Comparison of ENCODE assay signal across 10 cellular contexts in the genomic region with DNA sequence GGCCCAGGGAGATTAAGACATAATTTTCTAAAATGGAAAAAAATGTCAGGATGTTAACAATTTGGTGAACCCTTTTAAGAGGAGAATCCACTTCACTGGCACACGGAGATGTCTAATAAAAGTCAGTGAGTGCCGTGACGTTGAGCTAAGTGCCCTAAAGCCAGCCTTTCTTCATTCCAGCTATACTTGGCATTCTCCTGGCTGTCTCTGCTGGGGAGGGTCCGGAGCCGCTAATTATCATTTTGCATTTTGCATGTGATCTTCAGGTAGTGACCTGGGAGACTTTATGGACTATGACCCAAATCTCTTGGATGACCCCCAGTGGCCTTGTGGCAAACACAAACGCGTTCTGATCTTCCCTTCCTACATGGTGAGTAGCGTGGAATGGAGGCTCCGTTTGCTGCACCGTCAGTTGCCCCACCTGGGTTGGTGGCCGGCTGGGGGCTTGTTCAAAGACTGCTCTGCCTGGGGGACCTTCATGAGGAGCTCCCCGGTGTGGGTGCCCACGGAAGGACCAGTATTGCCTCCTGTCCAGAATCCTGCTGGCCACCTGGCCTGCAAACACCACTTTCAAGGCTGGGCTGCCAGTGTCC.
DNase-seq lines count a peak whose midpoint lies in the region; ATAC-seq, FAIRE-seq and TF ChIP-seq lines count a peak whose summit lies in the region.
"Had no signal": no experiment of that assay in that cellular context is flagged by ENCODE, and none has a peak within 500 bp of the region (broad histone marks: within the 10 kb centered on the region; RNA-seq: fewer than 3 reads in every experiment).

No MANE protein-coding gene starts in this region.

- no peak for FAIRE-seq in H1 (lab: Jason Lieb, UNC)
- FAIRE-seq: islet of Langerhans had no signal

- H3K23ac ChIP-seq in H1 (ENCODE audit: insufficient read length) = no peak overlapping the region

- H3K4me3 ChIP-seq in BLaER1 (no peak overlapping the region), Karpas-422 (ENCODE audit: low read length) (peak overlapping the region; percentile 31; the same call in 1 of the 2 replicates), H1 (ENCODE audit: extremely low read depth in 1 of 4, insufficient read depth in 2 of 4, low read depth in 3 of 4, low read length in 4 of 4) (no peak overlapping the region)

- no peak for TF ChIP-seq CTCF in H1 (IDR thresholded peaks at IDR 0.05; ENCODE audit: control extremely low read depth in 1 of 3, insufficient read depth in 1 of 3, low read depth in 1 of 3, low read length in 3 of 3)
- no peak for TF ChIP-seq CTCF in osteocyte (IDR thresholded peaks at IDR 0.05)

- no peak overlapping the region for H3K56ac ChIP-seq in H1 (replicated peaks; ENCODE audit: insufficient read length, low read depth, low read length)

- H3K9ac ChIP-seq in BLaER1 = peak overlapping the region; percentile 56
- H3K9ac ChIP-seq in Karpas-422 (ENCODE audit: low read length) = peak overlapping the region; percentile 47
- no peak overlapping the region for H3K9ac ChIP-seq in H1 (replicated peaks in 1 of 4; ENCODE audit: extremely low read depth in 1 of 4, low read depth in 3 of 4, low read length in 3 of 4)

- H2BK12ac ChIP-seq in H1 (ENCODE audit: low read depth, low read length) = no peak overlapping the region

- no peaks in the 10 kb centered on the region; the same call in 1 of the 2 replicates for H3K79me1 ChIP-seq in H1 (ENCODE audit: low read depth, low read length)

- H3K79me2 ChIP-seq in Karpas-422 (ENCODE audit: low read length) (no peaks in the 10 kb centered on the region), H1 (ENCODE audit: control insufficient read depth in 1 of 2, insufficient read depth in 2 of 2, low read length in 2 of 2) (no peaks in the 10 kb centered on the region)

- H3K27ac ChIP-seq in BLaER1 (peak overlapping the region; percentile 63), Karpas-422 (ENCODE audit: low read length) (peak overlapping the region; percentile 6; the same call in 1 of the 2 replicates), H1 (ENCODE audit: low read depth, low read length) (no peak overlapping the region)

- H3K14ac ChIP-seq in H1 (ENCODE audit: insufficient read length) = no peak overlapping the region

- H4K8ac ChIP-seq in H1 (ENCODE audit: extremely low read depth, insufficient read depth, low read length) = peak overlapping the region; percentile 17

- H3K36me3 ChIP-seq in BLaER1 (no peaks in the 10 kb centered on the region), Karpas-422 (ENCODE audit: insufficient read depth, low read length) (no peaks in the 10 kb centered on the region), H1 (ENCODE audit: control insufficient read depth in 2 of 4, insufficient read depth in 4 of 4, low read length in 3 of 4) (peaks cover 0 to 18% (median 10%) of the 10 kb centered on the region in 4 experiments; a peak in 6 of 8 replicates)

- no peaks in the 10 kb centered on the region for H3K9me3 Mint-ChIP-seq in osteocyte (ENCODE audit: unreplicated experiment)

- H2AK5ac ChIP-seq in H1 (ENCODE audit: low read depth, low read length) = 0 out of 2 replicates have a peak overlapping the region, but pooled peaks have one; percentile 39

- H4K20me1 ChIP-seq in BLaER1 (no peaks in the 10 kb centered on the region), Karpas-422 (ENCODE audit: insufficient read depth, low read depth, low read length) (no peaks in the 10 kb centered on the region), H1 (replicated peaks in 1 of 2; ENCODE audit: control insufficient read depth in 1 of 2, insufficient read depth in 2 of 2, low read length in 2 of 2) (no peaks in the 10 kb centered on the region)

- no peak overlapping the region for H3K4ac ChIP-seq in H1 (replicated peaks; ENCODE audit: insufficient read length, low read depth, low read length)

- TF ChIP-seq RAD21 in H1 (IDR thresholded peaks at IDR 0.05 in 1 of 2, conservative IDR thresholded peaks at IDR 0.05 in 1 of 2; ENCODE audit: low read depth in 2 of 2, low read length in 2 of 2) = no peak

- no peak overlapping the region for H3K4me3 Mint-ChIP-seq in osteocyte (ENCODE audit: unreplicated experiment)

- H2BK120ac ChIP-seq in H1 (replicated peaks; ENCODE audit: low read depth, low read length) = no peak overlapping the region

- H2BK20ac ChIP-seq in H1 (ENCODE audit: low read length) = no peak overlapping the region

- no peak for TF ChIP-seq POLR2A in H1 (IDR thresholded peaks at IDR 0.05; ENCODE audit: control extremely low read depth in 1 of 2, low read depth in 2 of 2, low read length in 2 of 2)

- H3K4me2 ChIP-seq in BLaER1 = peak overlapping the region; percentile 80
- H3K4me2 ChIP-seq in Karpas-422 (ENCODE audit: low read depth, low read length, poor library complexity, severe bottlenecking) = peak overlapping the region; percentile 50
- no peak overlapping the region for H3K4me2 ChIP-seq in H1 (ENCODE audit: insufficient read depth in 1 of 2, low read depth in 2 of 2, low read length in 2 of 2)

- H2BK5ac ChIP-seq in H1 (ENCODE audit: low read depth, low read length) = peak overlapping the region; percentile 31; the same call in 1 of the 2 replicates

- CTCF ChIA-PET in H1 (lab: Charles Lee; ENCODE audit: partially characterized antibody) = interaction anchor here (0.7 to 3.5 kb wide), 13 partner anchors 9 to 172 kb away, joined by 3 to 15 read pairs (median 4); no protein-coding TSS in a partner anchor

- H3K9me2 ChIP-seq in Karpas-422 (replicated peaks; ENCODE audit: insufficient read depth, low read length) = no peaks in the 10 kb centered on the region

- H3K4me1 ChIP-seq in BLaER1 (peaks cover 96% of the 10 kb centered on the region), Karpas-422 (ENCODE audit: low read length) (peaks cover 66% of the 10 kb centered on the region), H1 (replicated peaks in 1 of 4; ENCODE audit: control insufficient read depth in 3 of 4, insufficient read depth in 4 of 4, low read length in 3 of 4) (peaks cover 0 to 10% (median 6%) of the 10 kb centered on the region in 4 experiments; a peak in 6 of 7 replicates)

- ATAC-seq in HG02973 (IDR thresholded peaks at IDR 0.05; ENCODE audit: unreplicated experiment) = no peak
- no peak for ATAC-seq in SK-N-SH treated with all-trans-retinoic acid at 6 μM for 48 hours

- no peak overlapping the region for H2BK15ac ChIP-seq in H1 (ENCODE audit: low read length)

- no peak overlapping the region for H3K18ac ChIP-seq in H1 (ENCODE audit: extremely low read depth, low read length)

- peak overlapping the region; percentile 10 for H3K27ac Mint-ChIP-seq in osteocyte (ENCODE audit: unreplicated experiment)

- no peak for TF ChIP-seq EP300 in H1 (IDR thresholded peaks at IDR 0.05; ENCODE audit: borderline replicate concordance in 1 of 2, low read depth in 2 of 2, low read length in 2 of 2)

- H3K23me2 ChIP-seq in H1 (ENCODE audit: low read depth, low read length) = no peaks in the 10 kb centered on the region

- WGBS in H1 (ENCODE audit: extremely low coverage in 1 of 2, insufficient coverage in 1 of 2, insufficient read length in 1 of 2, insufficient replicate concordance in 2 of 2, low coverage in 1 of 2, low lambda C conversion rate in 2 of 2, missing lambda C conversion rate in 1 of 2), 2 experiments = 92% methylated on average over 13 of the region's 13 CpGs; no CpG with 5 or more reads in 1 of the 2 experiments

- peaks cover 23% of the 10 kb centered on the region for H3K36me3 Mint-ChIP-seq in osteocyte (ENCODE audit: unreplicated experiment)

- H3K27me3 Mint-ChIP-seq in osteocyte (ENCODE audit: unreplicated experiment) = no peaks in the 10 kb centered on the region

- DNase-seq in Karpas-422 (no peak), H1 (ENCODE audit: low read depth in 1 of 2, low spot score in 2 of 2) (no peak), osteocyte (ENCODE audit: extremely low spot score, unreplicated experiment) (no peak), NCI-H187 (lab: John Stamatoyannopoulos, UW) (no peak), superior temporal gyrus (ENCODE audit: extremely low spot score) (no peak)
- DNase-seq: NCI-H1694 treated with DMSO at 0.1 percent for 48 hours had no signal

- no peaks in the 10 kb centered on the region for H3K9me3 ChIP-seq in BLaER1
- no peaks in the 10 kb centered on the region for H3K9me3 ChIP-seq in Karpas-422 (ENCODE audit: low read length)
- no peaks in the 10 kb centered on the region for H3K9me3 ChIP-seq in H1 (ENCODE audit: insufficient read depth in 2 of 2, low read depth in 1 of 2, low read length in 1 of 2)

- H4K5ac ChIP-seq in H1 (ENCODE audit: insufficient read length, low read depth, low read length) = no peak overlapping the region

- H2AFZ ChIP-seq in Karpas-422 (ENCODE audit: low read length) (no peak overlapping the region), H1 (ENCODE audit: low read length) (no peak overlapping the region)

- H3K4me1 Mint-ChIP-seq in osteocyte (ENCODE audit: unreplicated experiment) = peaks cover 66% of the 10 kb centered on the region

- no peaks in the 10 kb centered on the region for H3K27me3 ChIP-seq in BLaER1
- no peaks in the 10 kb centered on the region for H3K27me3 ChIP-seq in Karpas-422 (ENCODE audit: low read length)
- H3K27me3 ChIP-seq in H1 (replicated peaks in 1 of 4; ENCODE audit: control insufficient read depth in 3 of 4, extremely low read depth in 1 of 4, insufficient read depth in 3 of 4, low read length in 3 of 4) = no peaks in the 10 kb centered on the region

- POLR2A ChIA-PET in H1 (lab: Charles Lee; ENCODE audit: partially characterized antibody) = interaction anchor here (1.0 to 2.9 kb wide), 2 partner anchors 11 to 23 kb away, joined by 3 to 7 read pairs; no protein-coding TSS in a partner anchor

- H4K91ac ChIP-seq in H1 (replicated peaks; ENCODE audit: insufficient read length, low read length) = no peak overlapping the region

TF ChIP-seq in H1, 55 proteins besides CTCF, POLR2A, EP300 and RAD21 (continues in another document):
- TF ChIP-seq CBX8 (IDR thresholded peaks at IDR 0.05; ENCODE audit: borderline replicate concordance, low read depth, low read length) = no peak
- no peak for TF ChIP-seq KDM4A (IDR thresholded peaks at IDR 0.05; ENCODE audit: low read depth, low read length, severe bottlenecking)
- no peak for TF ChIP-seq BCL11A (IDR thresholded peaks at IDR 0.05; ENCODE audit: low read depth in 2 of 2, low read length in 2 of 2)
- TF ChIP-seq GABPA (IDR thresholded peaks at IDR 0.05; ENCODE audit: borderline replicate concordance, insufficient read depth, low read length) = no peak
- TF ChIP-seq FOSL1 (IDR thresholded peaks at IDR 0.05; ENCODE audit: insufficient read depth, low read depth, low read length) = no peak
- TF ChIP-seq HDAC6 (IDR thresholded peaks at IDR 0.05; ENCODE audit: low read depth, low read length) = no peak

TF ChIP-seq in SK-N-SH treated with all-trans-retinoic acid at 6 μM for 48 hours, 23 proteins besides CTCF, POLR2A, EP300 and RAD21:
- no peak for TF ChIP-seq ESRRG (CRISPR knock-in tag; IDR thresholded peaks at IDR 0.05)

Comparison
In these comparisons a context has a peak if more than half of its experiments do, and no peak if none do; other contexts are left out.
1. H3K4me2 ChIP-seq: peak in BLaER1 (single experiment) and Karpas-422 (single experiment); none in H1 (0 of 2).
2. H3K9ac ChIP-seq: peak in BLaER1 (single experiment) and Karpas-422 (single experiment); none in H1 (0 of 4).